1 cellular context compared by ENCODE assay signal in genomic region chr12:110467847-110468211, GRCh38.
TF ChIP-seq lines count a peak whose summit lies in the region.

No MANE protein-coding gene starts in this region.

TF ChIP-seq in HepG2, 621 proteins besides CTCF, POLR2A, EP300 and RAD21 (continued from another document):
- TF ChIP-seq HBP1 (CRISPR knock-in tag; IDR thresholded peaks at IDR 0.05; ENCODE audit: low read depth) (no peak), HCFC1 (IDR thresholded peaks at IDR 0.05; ENCODE audit: low read depth, low read length) (no peak), ZBTB3 (CRISPR knock-in tag; IDR thresholded peaks at IDR 0.05; ENCODE audit: borderline replicate concordance, low read depth) (0 out of 2 replicates have a peak, but pooled peaks have one; percentile 8), SIN3B (IDR thresholded peaks at IDR 0.05; ENCODE audit: low read length) (no peak), ZNF180 (CRISPR knock-in tag; IDR thresholded peaks at IDR 0.05; ENCODE audit: borderline replicate concordance, low read depth) (no peak), PHF8 (CRISPR knock-in tag; IDR thresholded peaks at IDR 0.05) (peak; percentile 71; the same call in 1 of the 2 replicates), ZNF256 (CRISPR knock-in tag; conservative IDR thresholded peaks at IDR 0.05) (0 out of 2 replicates have a peak, but pooled peaks have one; percentile 2), ZC3H13 (CRISPR knock-in tag; IDR thresholded peaks at IDR 0.05) (0 out of 2 replicates have a peak, but pooled peaks have one; percentile 35), ZBED4 (CRISPR knock-in tag; IDR thresholded peaks at IDR 0.05; ENCODE audit: borderline replicate concordance) (no peak), ZNF768 (CRISPR knock-in tag; IDR thresholded peaks at IDR 0.05) (0 out of 2 replicates have a peak, but pooled peaks have one; percentile 14), ZEB1 (IDR thresholded peaks at IDR 0.05; ENCODE audit: insufficient replicate concordance, low read depth) (peak; percentile 47), NFRKB (IDR thresholded peaks at IDR 0.05) (0 out of 2 replicates have a peak, but pooled peaks have one; percentile 17), THAP7 (CRISPR knock-in tag; IDR thresholded peaks at IDR 0.05) (peak; percentile 14; the same call in 1 of the 2 replicates), E2F1 (CRISPR knock-in tag; IDR thresholded peaks at IDR 0.05) (peak; percentile 36; the same call in 1 of the 2 replicates), HMGXB4 (CRISPR knock-in tag; IDR thresholded peaks at IDR 0.05; ENCODE audit: borderline replicate concordance in 1 of 2, low read depth in 1 of 2) (no peak), ZNF33A (CRISPR knock-in tag; IDR thresholded peaks at IDR 0.05; ENCODE audit: borderline replicate concordance) (no peak), ZNF780A (CRISPR knock-in tag; IDR thresholded peaks at IDR 0.05) (0 out of 2 replicates have a peak, but pooled peaks have one; percentile 2), ZNF18 (CRISPR knock-in tag; IDR thresholded peaks at IDR 0.05; ENCODE audit: insufficient replicate concordance) (peak; percentile 66), ZNF761 (CRISPR knock-in tag; conservative IDR thresholded peaks at IDR 0.05) (0 out of 2 replicates have a peak, but pooled peaks have one; percentile 18), SNAI1 (CRISPR knock-in tag; IDR thresholded peaks at IDR 0.05; ENCODE audit: borderline replicate concordance) (0 out of 2 replicates have a peak, but pooled peaks have one; percentile 15), MYPOP (CRISPR knock-in tag; IDR thresholded peaks at IDR 0.05) (no peak), NKX3-1 (CRISPR knock-in tag; IDR thresholded peaks at IDR 0.05) (no peak), ZNF329 (CRISPR knock-in tag; IDR thresholded peaks at IDR 0.05; ENCODE audit: low read depth) (0 out of 2 replicates have a peak, but pooled peaks have one; percentile 30), CENPBD1 (CRISPR knock-in tag; IDR thresholded peaks at IDR 0.05; ENCODE audit: borderline replicate concordance, low read depth) (0 out of 2 replicates have a peak, but pooled peaks have one; percentile 31)
TF ChIP-seq in HepG2: peak in this region for 27.
